Comparison of ENCODE assay signal across 1 cellular context in genomic region chr7:32318300-32319018, GRCh38.
TF ChIP-seq lines count a peak whose summit lies in the region.

No MANE protein-coding gene starts in this region.

TF ChIP-seq in H1, 55 proteins besides CTCF, POLR2A, EP300 and RAD21 (continued from another document):
- TF ChIP-seq CHD7 (IDR thresholded peaks at IDR 0.05; ENCODE audit: insufficient replicate concordance, low read length) (no peak), MAFK (IDR thresholded peaks at IDR 0.05; ENCODE audit: low read depth, low read length) (no peak), YY1 (IDR thresholded peaks at IDR 0.05; ENCODE audit: low read depth, low read length) (no peak), TEAD4 (IDR thresholded peaks at IDR 0.05; ENCODE audit: low read depth, low read length) (no peak), ASH2L (IDR thresholded peaks at IDR 0.05; ENCODE audit: low read length) (no peak), BCL11A (IDR thresholded peaks at IDR 0.05; ENCODE audit: low read depth in 2 of 2, low read length in 2 of 2) (no peak), KDM4A (IDR thresholded peaks at IDR 0.05; ENCODE audit: low read depth, low read length, severe bottlenecking) (no peak), RFX5 (IDR thresholded peaks at IDR 0.05; ENCODE audit: borderline replicate concordance, low read depth, low read length) (no peak), NRF1 (IDR thresholded peaks at IDR 0.05; ENCODE audit: low read depth, low read length) (no peak), JUND (IDR thresholded peaks at IDR 0.05; ENCODE audit: low read length) (no peak), TAF1 (IDR thresholded peaks at IDR 0.05; ENCODE audit: low read depth, low read length) (no peak), NANOG (IDR thresholded peaks at IDR 0.05; ENCODE audit: insufficient read depth, low read depth, low read length, poor library complexity, severe bottlenecking) (no peak), SUZ12 (IDR thresholded peaks at IDR 0.05; ENCODE audit: low read length) (no peak), CHD2 (IDR thresholded peaks at IDR 0.05; ENCODE audit: low read length) (no peak), ATF3 (IDR thresholded peaks at IDR 0.05; ENCODE audit: insufficient read depth, low read depth, low read length) (no peak), CBX8 (IDR thresholded peaks at IDR 0.05; ENCODE audit: borderline replicate concordance, low read depth, low read length) (no peak), SP2 (IDR thresholded peaks at IDR 0.05; ENCODE audit: low read length) (no peak), BACH1 (IDR thresholded peaks at IDR 0.05; ENCODE audit: low read length) (no peak)
- TF ChIP-seq, protein P1, sequence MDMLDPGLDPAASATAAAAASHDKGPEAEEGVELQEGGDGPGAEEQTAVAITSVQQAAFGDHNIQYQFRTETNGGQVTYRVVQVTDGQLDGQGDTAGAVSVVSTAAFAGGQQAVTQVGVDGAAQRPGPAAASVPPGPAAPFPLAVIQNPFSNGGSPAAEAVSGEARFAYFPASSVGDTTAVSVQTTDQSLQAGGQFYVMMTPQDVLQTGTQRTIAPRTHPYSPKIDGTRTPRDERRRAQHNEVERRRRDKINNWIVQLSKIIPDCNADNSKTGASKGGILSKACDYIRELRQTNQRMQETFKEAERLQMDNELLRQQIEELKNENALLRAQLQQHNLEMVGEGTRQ (IDR thresholded peaks at IDR 0.05; ENCODE audit: low read length), result no peak
TF ChIP-seq in H1: peak in this region for 0.
